In the genomic region with DNA sequence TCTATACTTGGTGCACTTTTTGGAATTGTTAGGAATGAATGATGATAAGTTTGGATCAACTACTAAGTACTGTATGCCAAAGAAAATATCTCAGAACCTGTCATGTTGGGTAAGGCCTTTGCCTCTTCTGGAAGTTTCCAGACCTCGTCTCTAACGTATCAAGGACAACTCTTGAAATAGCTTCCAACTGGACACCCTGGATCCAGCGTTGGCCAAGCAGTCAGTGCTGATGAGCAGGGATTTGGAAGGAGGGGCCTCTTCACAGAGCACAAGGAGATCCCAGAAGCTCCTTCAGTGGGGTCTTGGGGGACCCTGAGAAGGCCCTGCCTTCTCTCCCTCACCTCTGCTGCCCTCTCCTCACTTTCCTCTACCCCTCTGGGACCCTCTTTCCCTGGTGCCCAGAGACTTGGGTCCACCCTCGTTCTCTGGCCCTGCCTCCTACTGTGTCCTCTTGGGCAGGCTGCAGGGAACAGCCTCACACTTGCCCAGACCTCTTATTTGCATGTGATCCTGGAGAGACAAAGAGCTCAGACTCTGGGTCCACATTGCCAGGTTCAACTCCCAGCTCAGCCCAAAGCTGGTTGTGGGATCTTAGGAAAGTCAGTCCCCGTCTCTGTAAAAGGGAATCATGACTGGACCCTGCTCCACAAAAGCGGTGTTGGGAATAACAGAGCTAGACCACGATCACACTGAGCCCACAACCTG, we compare ENCODE assay signal across 22 cellular contexts.
"Had no signal": no experiment of that assay in that cellular context is flagged by ENCODE, and none has a peak within 500 bp of the region (broad histone marks: within the 10 kb centered on the region; RNA-seq: fewer than 3 reads in every experiment).

No MANE protein-coding gene starts in this region.

- DNase-seq: activated B cell treated with CpG ODN at 0.5 μM for 24 hours; activated CD4-positive, alpha-beta T cell treated with anti-CD3 and anti-CD28 coated beads for 36 hours; activated CD4-positive, alpha-beta T cell treated with anti-CD3 and anti-CD28 coated beads, Interleukin-2, amount 50 U/mL, for 4 hours; activated CD8-positive, alpha-beta memory T cell treated with anti-CD3 and anti-CD28 coated beads for 24 hours; activated CD8-positive, alpha-beta memory T cell treated with anti-CD3 and anti-CD28 coated beads, Interleukin-2, amount 50 U/mL, for 4 hours; activated T-cell treated with anti-CD3 and anti-CD28 coated beads, Interleukin-2, amount 50 U/mL, for 24 hours; cerebellar nuclear complex; cortex of kidney; endodermal cell; esophagus squamous epithelium; left colon; lower lobe of right lung; naive thymus-derived CD4-positive, alpha-beta T cell; occipital lobe; stimulated activated CD4-positive, alpha-beta T cell treated with anti-CD3 and anti-CD28 coated beads, Interleukin-4, amount 100 ng/mL, for 24 hours; stimulated activated naive CD4-positive, alpha-beta T cell treated with Interleukin-2 at 50 U/mL for 16 hours; T1000; thyroid gland; uterus had no signal

- H3K36me3 ChIP-seq: esophagus squamous epithelium, lower lobe of right lung, thyroid gland, uterus had no signal

- H3K27ac Mint-ChIP-seq: activated B cell treated with CpG ODN at 0.5 μM for 24 hours; activated CD4-positive, alpha-beta T cell treated with anti-CD3 and anti-CD28 coated beads for 36 hours; activated naive CD8-positive, alpha-beta T cell; activated T-cell treated with anti-CD3 and anti-CD28 coated beads, Interleukin-2, amount 50 U/mL, for 24 hours; activated T-helper 17 cell treated with anti-CD3 and anti-CD28 coated beads, Interleukin-2, amount 50 U/mL, for 72 hours; endodermal cell; naive thymus-derived CD4-positive, alpha-beta T cell had no signal

- H3K4me1 Mint-ChIP-seq: activated B cell treated with CpG ODN at 0.5 μM for 24 hours; activated CD4-positive, alpha-beta T cell treated with anti-CD3 and anti-CD28 coated beads for 36 hours; activated T-helper 17 cell treated with anti-CD3 and anti-CD28 coated beads, Interleukin-2, amount 50 U/mL, for 72 hours; naive thymus-derived CD4-positive, alpha-beta T cell had no signal

- ATAC-seq: activated CD4-positive, alpha-beta T cell treated with anti-CD3 and anti-CD28 coated beads for 36 hours; activated T-helper 17 cell treated with anti-CD3 and anti-CD28 coated beads, Interleukin-2, amount 50 U/mL, for 72 hours; left colon; lower lobe of right lung; naive thymus-derived CD4-positive, alpha-beta T cell had no signal

- H3K36me3 Mint-ChIP-seq: activated naive CD8-positive, alpha-beta T cell; naive thymus-derived CD4-positive, alpha-beta T cell had no signal

- H3K27me3 ChIP-seq: esophagus squamous epithelium, thyroid gland, uterus had no signal

- H3K4me3 Mint-ChIP-seq: activated B cell treated with CpG ODN at 0.5 μM for 24 hours; activated CD4-positive, alpha-beta T cell treated with anti-CD3 and anti-CD28 coated beads for 36 hours; activated naive CD8-positive, alpha-beta T cell; activated T-cell treated with anti-CD3 and anti-CD28 coated beads, Interleukin-2, amount 50 U/mL, for 24 hours; activated T-helper 17 cell treated with anti-CD3 and anti-CD28 coated beads, Interleukin-2, amount 50 U/mL, for 72 hours; endodermal cell; naive thymus-derived CD4-positive, alpha-beta T cell; neural crest cell had no signal

- H3K4me3 ChIP-seq: esophagus squamous epithelium, lower lobe of right lung, thyroid gland, uterus had no signal

- H3K9me3 Mint-ChIP-seq: activated B cell treated with CpG ODN at 0.5 μM for 24 hours; activated T-cell treated with anti-CD3 and anti-CD28 coated beads, Interleukin-2, amount 50 U/mL, for 24 hours; activated T-helper 17 cell treated with anti-CD3 and anti-CD28 coated beads, Interleukin-2, amount 50 U/mL, for 72 hours; endodermal cell; naive thymus-derived CD4-positive, alpha-beta T cell; neural crest cell had no signal

- H3K27ac ChIP-seq: lower lobe of right lung had no signal

- H3K4me1 ChIP-seq: esophagus squamous epithelium, uterus had no signal

- H3K9me3 ChIP-seq: esophagus squamous epithelium, lower lobe of right lung, thyroid gland, uterus had no signal
